In genomic region chr10:26440091-26440445, GRCh38 we compare ENCODE assay signal across 12 cellular contexts. TPM values are rescaled to one million over a fixed set of nuclear protein-coding genes. Genes with fewer than 3 reads are reported as not detected.
DNase-seq lines count a peak whose midpoint lies in the region; ATAC-seq and TF ChIP-seq lines count a peak whose summit lies in the region.
"Had no signal": no experiment of that assay in that cellular context is flagged by ENCODE, and none has a peak within 500 bp of the region (broad histone marks: within the 10 kb centered on the region; RNA-seq: fewer than 3 reads in every experiment).

No MANE protein-coding gene starts in this region.

- H2BK15ac ChIP-seq in mesenchymal stem cell (ENCODE audit: low read depth, poor library complexity, severe bottlenecking), result no peak overlapping the region

- peaks cover 30% of the 10 kb centered on the region for H3K36me3 Mint-ChIP-seq in activated CD8-positive, alpha-beta T cell treated with anti-CD3 and anti-CD28 coated beads for 36 hours (ENCODE audit: low read depth)

- peak overlapping the region; percentile 93 for H3K4me2 ChIP-seq in DOHH2 (ENCODE audit: low read length)
- no peak overlapping the region for H3K4me2 ChIP-seq in mesenchymal stem cell (ENCODE audit: low read length, poor library complexity, severe bottlenecking)

- H3K36me3 ChIP-seq in DOHH2 (ENCODE audit: control insufficient read depth, low read length) (peaks cover 62% of the 10 kb centered on the region), mesenchymal stem cell (ENCODE audit: control insufficient read depth in 1 of 2, insufficient read depth in 2 of 2, low read depth in 1 of 2, low read length in 2 of 2) (peaks cover 0 to 31% of the 10 kb centered on the region in 2 experiments), SJCRH30 (no peaks in the 10 kb centered on the region)

- peaks cover 27% of the 10 kb centered on the region for H3F3A ChIP-seq in DOHH2 (ENCODE audit: control insufficient read depth, insufficient read depth)

- no peak overlapping the region for H4K91ac ChIP-seq in mesenchymal stem cell (ENCODE audit: low read length)

- H3K14ac ChIP-seq in mesenchymal stem cell (ENCODE audit: low read length in 2 of 2), result no peak overlapping the region

- no peak for DNase-seq in AG10803 (ENCODE audit: low read depth)
- no peak for DNase-seq in activated CD8-positive, alpha-beta T cell treated with anti-CD3 and anti-CD28 coated beads for 36 hours
- no peak for DNase-seq in mesenchymal stem cell
- no peak for DNase-seq in SJCRH30
- DNase-seq in effector CD8-positive, alpha-beta T cell (lab: John Stamatoyannopoulos, UW), result no peak
- DNase-seq in NCI-H1105 (lab: John Stamatoyannopoulos, UW), result no peak
- DNase-seq: kidney had no signal

- H4K8ac ChIP-seq in mesenchymal stem cell (ENCODE audit: low read length), result no peak overlapping the region

- H3K9me2 ChIP-seq in DOHH2 (replicated peaks; ENCODE audit: control insufficient read depth, low read length), result no peaks in the 10 kb centered on the region

- H2BK5ac ChIP-seq in mesenchymal stem cell (ENCODE audit: low read depth, low read length, poor library complexity, severe bottlenecking), result no peak overlapping the region

- H3K23ac ChIP-seq in mesenchymal stem cell (ENCODE audit: low read length in 2 of 2), result no peak overlapping the region

- H2AK5ac ChIP-seq in mesenchymal stem cell (ENCODE audit: low read length, severe bottlenecking), result no peak overlapping the region

- no peaks in the 10 kb centered on the region for H3K27me3 Mint-ChIP-seq in activated CD8-positive, alpha-beta T cell treated with anti-CD3 and anti-CD28 coated beads for 36 hours

- peak overlapping the region; percentile 96 for H3K9ac ChIP-seq in mesenchymal stem cell (ENCODE audit: low read length)

- POLR2A ChIA-PET in activated CD8-positive, alpha-beta T cell treated with anti-CD3 and anti-CD28 coated beads for 36 hours (lab: Charles Lee), result interaction anchor here (0.8 kb wide), 1 partner anchor 44 kb away, joined by 3 read pairs; no protein-coding TSS in a partner anchor

- no peak overlapping the region for H2BK12ac ChIP-seq in mesenchymal stem cell (ENCODE audit: low read length in 2 of 2)

- H3K27me3 ChIP-seq in DOHH2 (ENCODE audit: control insufficient read depth, low read length) (no peaks in the 10 kb centered on the region), mesenchymal stem cell (ENCODE audit: control insufficient read depth in 1 of 2, insufficient read depth in 1 of 2, low read length in 2 of 2) (peaks cover 0 to 8% of the 10 kb centered on the region in 2 experiments), SJCRH30 (no peaks in the 10 kb centered on the region)

- no peak overlapping the region for H3K18ac ChIP-seq in mesenchymal stem cell (ENCODE audit: low read depth in 1 of 2, low read length in 2 of 2)

- H3K27ac ChIP-seq in DOHH2 (ENCODE audit: low read depth, low read length) (peak overlapping the region; percentile 98), mesenchymal stem cell (ENCODE audit: low read length, poor library complexity, severe bottlenecking) (no peak overlapping the region), SJCRH30 (no peak overlapping the region)

- no peaks in the 10 kb centered on the region for H3K9me3 ChIP-seq in DOHH2 (ENCODE audit: control insufficient read depth, insufficient read depth, low read length)
- H3K9me3 ChIP-seq in mesenchymal stem cell (ENCODE audit: control insufficient read depth, low read length), result no peaks in the 10 kb centered on the region
- no peaks in the 10 kb centered on the region for H3K9me3 ChIP-seq in SJCRH30 (replicated peaks)

- H3K27ac Mint-ChIP-seq in activated CD8-positive, alpha-beta T cell treated with anti-CD3 and anti-CD28 coated beads for 36 hours, result peak overlapping the region; percentile 94

- peaks cover 10% of the 10 kb centered on the region for H3K9me3 Mint-ChIP-seq in activated CD8-positive, alpha-beta T cell treated with anti-CD3 and anti-CD28 coated beads for 36 hours

- TF ChIP-seq CTCF in AG10803 (conservative IDR thresholded peaks at IDR 0.05; ENCODE audit: low read length) (no peak), DOHH2 (IDR thresholded peaks at IDR 0.05; ENCODE audit: low read depth, low read length, poor library complexity, severe bottlenecking) (no peak)
- no peak for TF ChIP-seq CTCF in activated CD8-positive, alpha-beta T cell treated with anti-CD3 and anti-CD28 coated beads for 36 hours (IDR thresholded peaks at IDR 0.05)

- peaks cover 77% of the 10 kb centered on the region for H3K79me2 ChIP-seq in DOHH2 (ENCODE audit: control insufficient read depth, low read length)

- peaks cover 53% of the 10 kb centered on the region for H3K4me1 Mint-ChIP-seq in activated CD8-positive, alpha-beta T cell treated with anti-CD3 and anti-CD28 coated beads for 36 hours (ENCODE audit: low read depth)
- H3K4me1 Mint-ChIP-seq: neural crest cell had no signal

- H2AFZ ChIP-seq in mesenchymal stem cell (ENCODE audit: low read depth, low read length), result no peak overlapping the region

- no peak overlapping the region for H2BK120ac ChIP-seq in mesenchymal stem cell (ENCODE audit: low read depth, low read length)

- peak overlapping the region; percentile 68; the same call in 1 of the 2 replicates for H3K4me3 ChIP-seq in AG10803 (ENCODE audit: low read length)
- H3K4me3 ChIP-seq in DOHH2 (ENCODE audit: low read length), result peak overlapping the region; percentile 79
- peak overlapping the region in 1 of 2 experiments; percentile 85 for H3K4me3 ChIP-seq in mesenchymal stem cell (ENCODE audit: insufficient read depth in 1 of 2, low read depth in 1 of 2, low read length in 2 of 2)
- H3K4me3 ChIP-seq in SJCRH30, result no peak overlapping the region

- intact Hi-C loops in activated CD8-positive, alpha-beta T cell treated with anti-CD3 and anti-CD28 coated beads for 36 hours (cut with micrococcal nuclease), result no loop called here

- no peak for ATAC-seq in activated CD8-positive, alpha-beta T cell treated with anti-CD3 and anti-CD28 coated beads for 36 hours
- no peak for ATAC-seq in GM18498 (IDR thresholded peaks at IDR 0.05; ENCODE audit: unreplicated experiment)
- ATAC-seq: HCT116, Panc1 had no signal

- WGBS in mesenchymal stem cell, result no CpG with 5 or more reads among the region's 1 CpG

- CTCF ChIA-PET in activated CD8-positive, alpha-beta T cell treated with anti-CD3 and anti-CD28 coated beads for 36 hours (lab: Charles Lee), result interaction anchor here (1.2 to 1.6 kb wide), 2 partner anchors 46 to 117 kb away, joined by 3 to 6 read pairs; no protein-coding TSS in a partner anchor

- no peaks in the 10 kb centered on the region for H3K79me1 ChIP-seq in mesenchymal stem cell (replicated peaks; ENCODE audit: low read length, poor library complexity, severe bottlenecking)

- peak overlapping the region; percentile 95 for H3K4me3 Mint-ChIP-seq in activated CD8-positive, alpha-beta T cell treated with anti-CD3 and anti-CD28 coated beads for 36 hours
- H3K4me3 Mint-ChIP-seq: neural crest cell had no signal

- no peak overlapping the region for H3K4ac ChIP-seq in mesenchymal stem cell (ENCODE audit: low read depth in 1 of 2, low read length in 2 of 2)

- H3K4me1 ChIP-seq in DOHH2 (ENCODE audit: control insufficient read depth, low read length) (peaks cover 60% of the 10 kb centered on the region), mesenchymal stem cell (ENCODE audit: control insufficient read depth, insufficient read depth, low read depth, low read length) (peaks cover 8% of the 10 kb centered on the region), SJCRH30 (no peaks in the 10 kb centered on the region)

- no peaks in the 10 kb centered on the region for H4K20me1 ChIP-seq in DOHH2 (ENCODE audit: control insufficient read depth, insufficient read depth, low read depth, low read length)

RNA-seq across cellular contexts. Expression of gene APBB1IP, which starts 1.9 kb away (rescaled TPM):
- 10 to 100 TPM; 61.9 to 64.8 TPM for total RNA-seq in activated CD8-positive, alpha-beta T cell treated with anti-CD3 and anti-CD28 coated beads for 36 hours
- polyA plus RNA-seq in mesenchymal stem cell (2013, experiment 1 of 2), result 0.15 TPM
- 0.08 TPM for polyA plus RNA-seq in mesenchymal stem cell (2013, experiment 2 of 2)
- not detected in 2 replicates for total RNA-seq in SJCRH30 (2014; rRNA removed; shearing (Covaris generic))
- total RNA-seq: neural crest cell had no signal

Comparison
In these comparisons a context has a peak if more than half of its experiments do, and no peak if none do; other contexts are left out.
1. RNA of gene APBB1IP, which starts 1.9 kb away (total RNA-seq): 61.9 to 64.8 TPM in activated CD8-positive, alpha-beta T cell treated with anti-CD3 and anti-CD28 coated beads for 36 hours; not detected in SJCRH30; every median in the first group is over 10 times any median in the second.